In genomic region chr7:112668561-112668960, GRCh38 we compare ENCODE assay signal across 24 cellular contexts.
"Had no signal": no experiment of that assay in that cellular context is flagged by ENCODE, and none has a peak within 500 bp of the region (broad histone marks: within the 10 kb centered on the region; RNA-seq: fewer than 3 reads in every experiment).

No MANE protein-coding gene starts in this region.

- H3K4me3 ChIP-seq: right lobe of liver, skin epidermis, stomach, thyroid gland, upper lobe of right lung had no signal

- H3K27ac ChIP-seq: right lobe of liver, skin epidermis, stomach, thyroid gland, upper lobe of right lung had no signal

- H3K36me3 ChIP-seq: right lobe of liver, stomach, thyroid gland, upper lobe of right lung had no signal

- H3K27me3 ChIP-seq: right lobe of liver, stomach, thyroid gland, upper lobe of right lung had no signal

- H3K9me3 ChIP-seq: right lobe of liver, stomach, thyroid gland, upper lobe of right lung had no signal

- ATAC-seq: left colon; natural killer cell treated with Interleukin-12 subunit alpha and Interleukin-12 subunit beta and Interleukin-15 and Interleukin-18, amount 100 ng/mL, for 72 hours; right lobe of liver; stimulated activated memory B cell treated with anti-CD40 and anti-IgM and Interleukin-4, amounts not matched to agents 10 μg/mL and 1 μg/mL and 100 μg/mL, for 72 hours; upper lobe of right lung had no signal

- H3K4me1 ChIP-seq: right lobe of liver, stomach, thyroid gland, upper lobe of right lung had no signal

- FAIRE-seq: bronchial epithelial cell, keratinocyte had no signal

- DNase-seq: activated CD4-positive, alpha-beta memory T cell treated with anti-CD3 and anti-CD28 coated beads for 36 hours; activated CD4-positive, alpha-beta T cell treated with anti-CD3 and anti-CD28 coated beads, Interleukin-2, amount 10 ng/mL, durations not matched to agents 24 days and 14 days; activated CD4-positive, CD25-positive, alpha-beta regulatory T cell treated with anti-CD3 and anti-CD28 coated beads, Interleukin-2, amount 50 U/mL, for 72 hours; activated CD8-positive, alpha-beta memory T cell treated with anti-CD3 and anti-CD28 coated beads, Interleukin-2, amount 50 U/mL, for 4 hours; activated gamma-delta T cell; activated naive CD4-positive, alpha-beta T cell treated with anti-CD3 and anti-CD28 coated beads, Interleukin-2, amount 10 ng/mL, durations not matched to agents 7 days and 5 days; activated naive CD8-positive, alpha-beta T cell treated with anti-CD3 and anti-CD28 coated beads, Interleukin-2, amount 10 ng/mL, durations not matched to agents 7 days and 5 days; activated T-cell treated with anti-CD3 and anti-CD28 coated beads, Interleukin-2, amount 50 U/mL, for 1 hour; head of caudate nucleus; hippocampal formation; left colon; midbrain; right lobe of liver; stimulated activated CD4-positive, alpha-beta T cell treated with anti-CD3 and anti-CD28 coated beads, Interleukin-4, amount 100 ng/mL, for 4 hours; stimulated activated CD8-positive, alpha-beta memory T cell treated with anti-CD3 and anti-CD28 coated beads, Interleukin-4, amount 100 ng/mL, for 48 hours; stomach; T-helper 2 cell; thyroid gland; upper lobe of right lung had no signal
